ENCODE assay signal across 27 cellular contexts in genomic region chr17:70394833-70395232, GRCh38.
"Had no signal": no experiment of that assay in that cellular context is flagged by ENCODE, and none has a peak within 500 bp of the region (broad histone marks: within the 10 kb centered on the region; RNA-seq: fewer than 3 reads in every experiment).

No MANE protein-coding gene starts in this region.

- H3K4me1 ChIP-seq: colonic mucosa, esophagus squamous epithelium, foreskin keratinocyte, gastroesophageal sphincter, heart left ventricle, left ventricle myocardium inferior, lower lobe of right lung had no signal

- ATAC-seq: effector memory CD8-positive, alpha-beta T cell; esophagus mucosa; foreskin keratinocyte; gastroesophageal sphincter; heart left ventricle; left lobe of liver; lower lobe of right lung had no signal

- H3K9me3 ChIP-seq: colonic mucosa, esophagus squamous epithelium, gastroesophageal sphincter, heart left ventricle, left ventricle myocardium inferior, lower lobe of right lung, mucosa of descending colon had no signal

- H3K4me3 Mint-ChIP-seq: dendritic cell treated with granulocyte-macrophage colony-stimulating factor and Interleukin-4, amounts not matched to agents 40 ng/mL and 50 ng/mL, for 4 days; effector memory CD8-positive, alpha-beta T cell; endodermal cell; immature natural killer cell; mesothelial cell of epicardium; naive B cell had no signal

- H3K4me3 ChIP-seq: colonic mucosa, esophagus squamous epithelium, gastroesophageal sphincter, heart left ventricle, hepatocyte, left ventricle myocardium inferior, lower lobe of right lung, mucosa of descending colon had no signal

- H2AFZ ChIP-seq: hepatocyte had no signal

- H3K36me3 ChIP-seq: colonic mucosa, esophagus squamous epithelium, gastroesophageal sphincter, heart left ventricle, left ventricle myocardium inferior, lower lobe of right lung had no signal

- H3K4me1 Mint-ChIP-seq: endodermal cell, immature natural killer cell, naive B cell had no signal

- H3K27me3 Mint-ChIP-seq: dendritic cell treated with granulocyte-macrophage colony-stimulating factor and Interleukin-4, amounts not matched to agents 40 ng/mL and 50 ng/mL, for 4 days; effector memory CD8-positive, alpha-beta T cell; naive B cell had no signal

- H3K79me2 ChIP-seq: hepatocyte had no signal

- DNase-seq: colonic mucosa; cortex of kidney; effector CD8-positive, alpha-beta T cell; effector memory CD8-positive, alpha-beta T cell; endodermal cell; erythroblast; esophagus squamous epithelium; foreskin keratinocyte; heart left ventricle; hypothalamus; immature natural killer cell; islet precursor cell; kidney; kidney glomerular epithelial cell; left colon; left ventricle myocardium inferior; lower lobe of right lung; mesenchymal stem cell; mucosa of descending colon; naive B cell had no signal

- H3K4me2 ChIP-seq: hepatocyte had no signal

- H3K36me3 Mint-ChIP-seq: naive B cell had no signal

- H3K27ac Mint-ChIP-seq: dendritic cell treated with granulocyte-macrophage colony-stimulating factor and Interleukin-4, amounts not matched to agents 40 ng/mL and 50 ng/mL, for 4 days; effector memory CD8-positive, alpha-beta T cell; endodermal cell; immature natural killer cell; mesothelial cell of epicardium; naive B cell had no signal

- H3K27me3 ChIP-seq: colonic mucosa, esophagus squamous epithelium, foreskin keratinocyte, gastroesophageal sphincter, heart left ventricle, hepatocyte had no signal

- H3K27ac ChIP-seq: colonic mucosa, epithelial cell of prostate, esophagus squamous epithelium, foreskin keratinocyte, gastroesophageal sphincter, heart left ventricle, hepatocyte, left ventricle myocardium inferior, lower lobe of right lung had no signal
